ENCODE assay signal across 7 cellular contexts in the genomic region with DNA sequence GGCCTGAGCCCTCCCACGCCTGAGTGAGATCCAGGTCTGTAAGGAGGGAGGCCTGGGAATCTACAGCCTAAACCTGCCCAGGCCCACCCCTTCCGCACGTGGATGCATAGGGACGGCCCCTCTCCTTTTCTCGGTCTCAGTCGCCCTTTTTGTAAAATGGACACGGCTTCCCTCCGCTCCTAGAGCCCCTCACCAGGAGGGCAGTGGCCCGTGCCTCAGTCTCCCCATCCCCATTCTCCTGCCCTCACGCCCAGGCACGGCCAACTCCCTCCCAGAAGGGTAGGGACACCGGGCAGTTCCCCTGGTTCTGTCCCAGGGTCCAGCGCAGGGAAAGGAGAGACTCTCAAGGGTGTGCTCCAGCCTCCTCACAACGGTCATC. TPM values are rescaled to one million over a fixed set of nuclear protein-coding genes. Genes with fewer than 3 reads are reported as not detected.
DNase-seq lines count a peak whose midpoint lies in the region; ATAC-seq and TF ChIP-seq lines count a peak whose summit lies in the region.

No MANE protein-coding gene starts in this region.

- DNase-seq in SJCRH30 (peak; percentile 24 to 35), hepatocyte (ENCODE audit: low spot score) (no peak), psoas muscle (no peak), inferior parietal cortex (ENCODE audit: extremely low spot score) (no peak), COR-L47 (lab: John Stamatoyannopoulos, UW) (no peak)

- H3K4me3 ChIP-seq in HEK293 (ENCODE audit: low read depth, low read length) (no peak overlapping the region), SJCRH30 (peak overlapping the region; percentile 80), hepatocyte (no peak overlapping the region), psoas muscle (peak overlapping the region; percentile 61)

- no peak for TF ChIP-seq CTCF in HEK293 (tag by site-specific recombination; IDR thresholded peaks at IDR 0.05)
- TF ChIP-seq CTCF in hepatocyte (IDR thresholded peaks at IDR 0.05; ENCODE audit: poor library complexity): no peak
- TF ChIP-seq CTCF in psoas muscle (IDR thresholded peaks at IDR 0.05): no peak

- H3K9me3 ChIP-seq in HEK293 (ENCODE audit: control insufficient read depth, insufficient read depth, low read depth, low read length): no peaks in the 10 kb centered on the region
- no peaks in the 10 kb centered on the region for H3K9me3 ChIP-seq in SJCRH30 (replicated peaks)
- H3K9me3 ChIP-seq in hepatocyte (ENCODE audit: low read depth): no peaks in the 10 kb centered on the region
- no peaks in the 10 kb centered on the region for H3K9me3 ChIP-seq in psoas muscle

- H3K36me3 ChIP-seq in HEK293 (ENCODE audit: control insufficient read depth in 2 of 2, insufficient read depth in 1 of 2, low read length in 2 of 2) (peaks cover 0 to 15% of the 10 kb centered on the region in 2 experiments; a peak in 2 of 3 replicates), SJCRH30 (no peaks in the 10 kb centered on the region), hepatocyte (replicated peaks; ENCODE audit: insufficient read depth, low read depth) (no peaks in the 10 kb centered on the region), psoas muscle (ENCODE audit: insufficient read depth in 1 of 2, low read depth in 1 of 2) (no peaks in the 10 kb centered on the region)

- no peaks in the 10 kb centered on the region for H3K27me3 ChIP-seq in SJCRH30
- H3K27me3 ChIP-seq in hepatocyte: no peaks in the 10 kb centered on the region
- peaks cover 0 to 50% (median 16%) of the 10 kb centered on the region in 3 donors for H3K27me3 ChIP-seq in psoas muscle (ENCODE audit: insufficient read depth in 3 of 3, low read length in 2 of 3)

- H3K27ac ChIP-seq in HEK293 (ENCODE audit: extremely low read depth, low read depth, low read length) (peak overlapping the region; percentile 86; the same call in 1 of the 2 replicates), SJCRH30 (peak overlapping the region; percentile 66), hepatocyte (peak overlapping the region; percentile 92), psoas muscle (no peak overlapping the region)

- H3K4me1 ChIP-seq in HEK293 (ENCODE audit: control insufficient read depth, insufficient read depth, low read length) (0 out of 2 replicates have a peak, but pooled peaks cover 4% of the 10 kb centered on the region), SJCRH30 (peaks cover 3% of the 10 kb centered on the region; the same call in 1 of the 2 replicates), hepatocyte (ENCODE audit: insufficient read depth) (peaks cover 13% of the 10 kb centered on the region), psoas muscle (peaks cover 6% of the 10 kb centered on the region)

- intact Hi-C loops in psoas muscle (cut with DNase I): loop anchor here in 1 of 2 donors (5.0 kb wide), 1 partner anchor 48 kb away; no protein-coding TSS in a partner anchor

- H2AFZ ChIP-seq in hepatocyte: peak overlapping the region; percentile 73

- WGBS in hepatocyte (ENCODE audit: low lambda C conversion rate, missing lambda C conversion rate): 83% methylated on average over 14 of the region's 14 CpGs
- WGBS in psoas muscle, 3 donors: 63 to 75% (median 74%) methylated on average over 14 of the region's 14 CpGs

- H3K9me2 ChIP-seq in hepatocyte (replicated peaks; ENCODE audit: insufficient read depth): no peaks in the 10 kb centered on the region

- H4K20me1 ChIP-seq in hepatocyte (ENCODE audit: insufficient read depth, poor library complexity, severe bottlenecking): no peaks in the 10 kb centered on the region

- no peaks in the 10 kb centered on the region for H3K79me2 ChIP-seq in hepatocyte

- CTCF ChIA-PET in HEK293 (lab: Yijun Ruan, JAX): no interaction called here

- H3K4me2 ChIP-seq in hepatocyte: peak overlapping the region; percentile 87

- ATAC-seq in psoas muscle (peak in 1 of 4 donors; percentile 17), GM19324 (IDR thresholded peaks at IDR 0.05; ENCODE audit: low FRiP score, unreplicated experiment) (no peak)

- POLR2A ChIA-PET in HEK293 (lab: Yijun Ruan, JAX): no interaction called here

TF ChIP-seq in HEK293, 187 proteins besides CTCF, POLR2A, EP300 and RAD21:
- no peak for TF ChIP-seq ZNF26 (tag by site-specific recombination; IDR thresholded peaks at IDR 0.05)
- no peak for TF ChIP-seq ZNF544 (tag by site-specific recombination; IDR thresholded peaks at IDR 0.05)
- no peak for TF ChIP-seq HOXC10 (CRISPR knock-in tag; IDR thresholded peaks at IDR 0.05)
- no peak for TF ChIP-seq ZNF426 (tag by site-specific recombination; IDR thresholded peaks at IDR 0.05)
- TF ChIP-seq ZNF549 (tag by site-specific recombination; IDR thresholded peaks at IDR 0.05): no peak
- no peak for TF ChIP-seq ZNF501 (tag by site-specific recombination; IDR thresholded peaks at IDR 0.05)
- no peak for TF ChIP-seq ZNF112 (tag by site-specific recombination; IDR thresholded peaks at IDR 0.05)
- TF ChIP-seq MZF1 (tag by site-specific recombination; IDR thresholded peaks at IDR 0.05; ENCODE audit: borderline replicate concordance): no peak
- TF ChIP-seq KLF16 (tag by site-specific recombination; IDR thresholded peaks at IDR 0.05): no peak
- TF ChIP-seq SETDB1 (IDR thresholded peaks at IDR 0.05; ENCODE audit: insufficient read length, low read length): no peak
- TF ChIP-seq ZBTB7A (tag by site-specific recombination; IDR thresholded peaks at IDR 0.05; ENCODE audit: low read depth): no peak
- no peak for TF ChIP-seq KLF10 (tag by site-specific recombination; IDR thresholded peaks at IDR 0.05)

RNA-seq across cellular contexts. Expression of gene WNT3, which starts 48.1 kb away (rescaled TPM):
- 10.8 and 11.9 TPM in 2 replicates for total RNA-seq in SJCRH30 (2014; rRNA removed; shearing (Covaris generic))
- 5.3 and 6.1 TPM in 2 replicates for total RNA-seq in hepatocyte
- polyA plus RNA-seq in hepatocyte: 5.3 and 7.3 TPM in 2 replicates
- total RNA-seq in psoas muscle: under 1 TPM in 3 of 4 donors, not detected in 1; 0.08 to 0.36 (median 0.17) TPM
- polyA plus RNA-seq in psoas muscle: under 1 TPM in 2 of 3 donors, not detected in 1; 0.06 to 0.10 TPM

Comparison
In these comparisons a context has a peak if more than half of its experiments do, and no peak if none do; other contexts are left out.
1. H3K4me3 ChIP-seq: peak in SJCRH30 (single experiment) and psoas muscle (single experiment); none in HEK293 (single experiment) and hepatocyte (single experiment).
2. DNase-seq: peak in SJCRH30 (2 of 2); none in hepatocyte (single experiment), psoas muscle (0 of 2), inferior parietal cortex (single experiment) and COR-L47 (single experiment).